ENCODE assay signal across 9 cellular contexts in the genomic region with DNA sequence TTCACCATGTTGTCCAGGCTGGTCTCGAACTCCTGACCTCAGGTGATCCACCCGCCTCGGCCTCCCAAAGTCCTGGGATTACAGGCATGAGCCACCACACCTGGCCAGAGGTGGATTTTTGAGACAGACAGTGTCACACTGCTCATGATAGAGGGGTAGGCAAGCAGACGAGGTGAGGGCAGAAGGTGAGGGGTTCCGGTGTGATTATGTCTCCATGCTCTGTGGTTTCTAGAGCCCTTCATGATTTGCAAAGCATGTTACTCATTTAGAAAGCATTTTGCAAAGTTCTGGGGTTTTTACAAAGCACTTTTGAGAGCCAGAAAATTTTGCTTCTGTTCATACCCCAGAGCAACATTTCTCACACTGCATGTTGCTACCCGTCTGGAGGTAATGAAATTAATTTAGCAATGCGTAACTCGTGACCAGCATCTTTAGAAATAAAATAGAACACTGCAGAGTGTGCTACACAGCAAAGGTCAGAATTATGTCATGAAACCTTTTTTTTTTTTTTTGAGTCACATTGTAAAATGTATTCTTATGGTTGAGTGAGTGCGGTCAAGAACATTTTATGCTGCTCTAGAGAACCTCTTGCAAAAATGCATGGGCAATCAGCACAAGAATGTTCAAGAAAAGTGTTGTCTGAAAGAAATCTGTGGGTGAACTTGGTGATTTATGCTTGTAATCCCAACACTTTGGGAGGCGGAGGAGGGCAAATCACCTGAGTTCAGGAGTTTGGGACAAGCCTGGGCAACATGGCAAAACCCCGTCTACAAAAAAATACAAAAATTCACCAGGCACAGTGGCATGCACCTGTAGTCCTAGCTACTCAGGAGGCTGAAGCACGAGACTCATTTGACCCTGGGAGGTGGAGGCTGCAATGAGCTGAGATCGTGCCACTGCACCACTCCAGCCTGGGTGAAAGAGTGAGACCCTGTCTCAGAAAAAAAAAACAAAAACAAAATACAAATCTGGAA. TPM values are rescaled to one million over a fixed set of nuclear protein-coding genes. Genes with fewer than 3 reads are reported as not detected.
DNase-seq lines count a peak whose midpoint lies in the region; ATAC-seq and TF ChIP-seq lines count a peak whose summit lies in the region.
"Had no signal": no experiment of that assay in that cellular context is flagged by ENCODE, and none has a peak within 500 bp of the region (broad histone marks: within the 10 kb centered on the region; RNA-seq: fewer than 3 reads in every experiment).

No MANE protein-coding gene starts in this region.

- H3K4me1 ChIP-seq in spleen, result peaks cover 0 to 71% (median 27%) of the 10 kb centered on the region in 6 donors

- no peak overlapping the region for H3K4me3 ChIP-seq in spleen

- no peaks in the 10 kb centered on the region for H3K9me3 ChIP-seq in spleen

- peak; percentile 63 for ATAC-seq in HG03095 (IDR thresholded peaks at IDR 0.05; ENCODE audit: unreplicated experiment)

- H3K36me3 ChIP-seq in spleen, result no peaks in the 10 kb centered on the region

- peak overlapping the region in 6 of 8 donors; percentile 26 to 74 (median 65) for H3K27ac ChIP-seq in spleen

- peaks cover 4% of the 10 kb centered on the region for H3K36me3 Mint-ChIP-seq in activated T-helper 1 cell treated with anti-CD3 and anti-CD28 coated beads, Interleukin-12 subunit alpha, Interleukin-12 subunit beta, Interleukin-2, Interleukin-4 antibody, amounts not matched to agents 30 ng/mL and 10 ng/mL and 1 ng/mL, durations not matched to agents 14 hours and 24 hours and 36 hours (ENCODE audit: low read depth)
- H3K36me3 Mint-ChIP-seq: naive thymus-derived CD8-positive, alpha-beta T cell had no signal

- no peaks in the 10 kb centered on the region for H3K9me3 Mint-ChIP-seq in activated T-helper 1 cell treated with anti-CD3 and anti-CD28 coated beads, Interleukin-12 subunit alpha, Interleukin-12 subunit beta, Interleukin-2, Interleukin-4 antibody, amounts not matched to agents 30 ng/mL and 10 ng/mL and 1 ng/mL, durations not matched to agents 14 hours and 24 hours and 36 hours

- H3K4me3 Mint-ChIP-seq in activated T-helper 1 cell treated with anti-CD3 and anti-CD28 coated beads, Interleukin-12 subunit alpha, Interleukin-12 subunit beta, Interleukin-2, Interleukin-4 antibody, amounts not matched to agents 30 ng/mL and 10 ng/mL and 1 ng/mL, durations not matched to agents 14 hours and 24 hours and 36 hours, result peak overlapping the region; percentile 38

- H3K27me3 ChIP-seq in spleen (replicated peaks in 1 of 7), result peaks cover 0 to 30% (median 10%) of the 10 kb centered on the region in 7 donors

- DNase-seq in stimulated activated CD4-positive, alpha-beta T cell treated with anti-CD3 and anti-CD28 coated beads, Interleukin-1b, Interleukin-23, amount 100 ng/mL, for 48 hours, result peak; percentile 44
- no peak for DNase-seq in stimulated activated CD4-positive, alpha-beta T cell treated with anti-CD3 and anti-CD28 coated beads, Interleukin-2, amount 100 ng/mL, for 48 hours
- peak; percentile 47 for DNase-seq in activated T-helper 1 cell treated with anti-CD3 and anti-CD28 coated beads, Interleukin-12 subunit alpha, Interleukin-12 subunit beta, Interleukin-2, Interleukin-4 antibody, amounts not matched to agents 30 ng/mL and 10 ng/mL and 1 ng/mL, durations not matched to agents 14 hours and 24 hours and 36 hours (ENCODE audit: low spot score)
- DNase-seq in spleen (peak; percentile 69), NCI-H82 treated with DMSO at 0.1 percent for 48 hours (lab: John Stamatoyannopoulos, UW; ENCODE audit: unreplicated experiment) (no peak), globus pallidus (ENCODE audit: low spot score) (no peak), DMS153 treated with DMSO at 0.1 percent for 48 hours (lab: John Stamatoyannopoulos, UW; ENCODE audit: unreplicated experiment) (no peak)

- TF ChIP-seq CTCF in spleen (IDR thresholded peaks at IDR 0.05 in 8 of 11, conservative IDR thresholded peaks at IDR 0.05 in 3 of 11), result no peak

- peak overlapping the region; percentile 76 for H3K27ac Mint-ChIP-seq in activated T-helper 1 cell treated with anti-CD3 and anti-CD28 coated beads, Interleukin-12 subunit alpha, Interleukin-12 subunit beta, Interleukin-2, Interleukin-4 antibody, amounts not matched to agents 30 ng/mL and 10 ng/mL and 1 ng/mL, durations not matched to agents 14 hours and 24 hours and 36 hours

- 54 to 70% (median 65%) methylated on average over 13 of the region's 13 CpGs for WGBS in spleen, 5 donors

- intact Hi-C loops in activated T-helper 1 cell treated with anti-CD3 and anti-CD28 coated beads, Interleukin-12 subunit alpha, Interleukin-12 subunit beta, Interleukin-2, Interleukin-4 antibody, amounts not matched to agents 30 ng/mL and 10 ng/mL and 1 ng/mL, durations not matched to agents 14 hours and 24 hours and 36 hours (cut with micrococcal nuclease), result loop anchor here (1.0 to 10.0 kb wide), 3 partner anchors 15 to 295 kb away; a partner anchor contains a TSS
- intact Hi-C loops in spleen (cut with DNase I; ENCODE audit: low total_unique reads), result no loop called here

- peaks cover 23% of the 10 kb centered on the region for H3K27me3 Mint-ChIP-seq in activated T-helper 1 cell treated with anti-CD3 and anti-CD28 coated beads, Interleukin-12 subunit alpha, Interleukin-12 subunit beta, Interleukin-2, Interleukin-4 antibody, amounts not matched to agents 30 ng/mL and 10 ng/mL and 1 ng/mL, durations not matched to agents 14 hours and 24 hours and 36 hours (ENCODE audit: insufficient read depth)

- no peak for TF ChIP-seq POLR2A in spleen (IDR thresholded peaks at IDR 0.05)

- H3K4me1 Mint-ChIP-seq in activated T-helper 1 cell treated with anti-CD3 and anti-CD28 coated beads, Interleukin-12 subunit alpha, Interleukin-12 subunit beta, Interleukin-2, Interleukin-4 antibody, amounts not matched to agents 30 ng/mL and 10 ng/mL and 1 ng/mL, durations not matched to agents 14 hours and 24 hours and 36 hours (ENCODE audit: low read depth), result peaks cover 56% of the 10 kb centered on the region

RNA-seq across cellular contexts. Expression of a gene that starts 58.0 kb away (rescaled TPM):
- 159 and 182 TPM in 2 replicates for total RNA-seq in activated T-helper 1 cell treated with anti-CD3 and anti-CD28 coated beads, Interleukin-12 subunit alpha, Interleukin-12 subunit beta, Interleukin-2, Interleukin-4 antibody, amounts not matched to agents 30 ng/mL and 10 ng/mL and 1 ng/mL, durations not matched to agents 14 hours and 24 hours and 36 hours
- total RNA-seq in spleen, result 100 to 1,000 TPM in 4 of 7 donors, 10 to 100 TPM in 3; 58.2 to 163 (median 122) TPM
- polyA plus RNA-seq in spleen, result 100 to 1,000 TPM in 2 of 3 donors, 10 to 100 TPM in 1; 81.3 to 161 (median 153) TPM

RNA-seq across cellular contexts. Expression of a gene that starts 59.3 kb away (rescaled TPM):
- total RNA-seq in activated T-helper 1 cell treated with anti-CD3 and anti-CD28 coated beads, Interleukin-12 subunit alpha, Interleukin-12 subunit beta, Interleukin-2, Interleukin-4 antibody, amounts not matched to agents 30 ng/mL and 10 ng/mL and 1 ng/mL, durations not matched to agents 14 hours and 24 hours and 36 hours, result 309 and 326 TPM in 2 replicates
- total RNA-seq in spleen, result 100 to 1,000 TPM; 232 to 538 (median 244) TPM
- 100 to 1,000 TPM; 276 to 365 (median 328) TPM for polyA plus RNA-seq in spleen

Comparison
In these comparisons a context has a peak if more than half of its experiments do, and no peak if none do; other contexts are left out.
1. DNase-seq: peak in stimulated activated CD4-positive, alpha-beta T cell treated with anti-CD3 and anti-CD28 coated beads, Interleukin-1b, Interleukin-23, amount 100 ng/mL, for 48 hours (single experiment), activated T-helper 1 cell treated with anti-CD3 and anti-CD28 coated beads, Interleukin-12 subunit alpha, Interleukin-12 subunit beta, Interleukin-2, Interleukin-4 antibody, amounts not matched to agents 30 ng/mL and 10 ng/mL and 1 ng/mL, durations not matched to agents 14 hours and 24 hours and 36 hours (single experiment) and spleen (single experiment); none in stimulated activated CD4-positive, alpha-beta T cell treated with anti-CD3 and anti-CD28 coated beads, Interleukin-2, amount 100 ng/mL, for 48 hours (0 of 2), NCI-H82 treated with DMSO at 0.1 percent for 48 hours (single experiment), globus pallidus (single experiment) and DMS153 treated with DMSO at 0.1 percent for 48 hours (single experiment).